In the genomic region with DNA sequence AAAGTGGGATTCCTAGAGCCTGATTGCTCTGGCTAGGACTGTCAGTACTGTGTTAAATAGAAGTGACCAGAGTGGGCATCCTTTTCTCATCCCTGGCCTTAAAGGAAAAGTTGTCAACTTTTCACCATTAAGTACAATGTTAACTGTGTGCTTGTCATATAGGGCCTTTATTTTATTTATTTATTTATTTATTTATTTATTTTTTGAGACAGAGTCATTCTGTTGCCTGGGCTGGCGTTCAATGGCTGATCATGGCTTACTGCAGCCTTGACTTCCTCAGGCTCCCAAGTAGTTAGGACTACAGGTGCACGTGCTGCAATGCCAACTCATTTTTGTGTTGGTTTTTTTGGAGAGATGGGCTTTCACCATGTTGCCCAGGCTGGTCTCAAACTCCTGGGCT, we compare ENCODE assay signal across 15 cellular contexts. TPM values are rescaled to one million over a fixed set of nuclear protein-coding genes. Genes with fewer than 3 reads are reported as not detected.
DNase-seq lines count a peak whose midpoint lies in the region; ATAC-seq and TF ChIP-seq lines count a peak whose summit lies in the region.
"Had no signal": no experiment of that assay in that cellular context is flagged by ENCODE, and none has a peak within 500 bp of the region (broad histone marks: within the 10 kb centered on the region; RNA-seq: fewer than 3 reads in every experiment).

No MANE protein-coding gene starts in this region.

- H3K79me2 ChIP-seq in ACC112 (ENCODE audit: control insufficient read depth, insufficient read depth, low read length, unreplicated experiment): peaks cover 95% of the 10 kb centered on the region
- peaks cover 95% of the 10 kb centered on the region for H3K79me2 ChIP-seq in osteoblast (ENCODE audit: insufficient read depth, low read length)

- DNase-seq in CD4-positive, alpha-beta memory T cell: no peak
- DNase-seq in osteoblast (ENCODE audit: insufficient read length, low spot score, missing footprints) (peak; percentile 19), GF-D8 (lab: John Stamatoyannopoulos, UW) (no peak), SIG-M5 treated with dmso at 0.1 percent for 504 hours (lab: John Stamatoyannopoulos, UW; ENCODE audit: unreplicated experiment) (no peak)
- DNase-seq: BE2C, DMS 273 treated with DMSO at 0.1 percent for 48 hours, GOT3, IMR-90, KG1 had no signal

- POLR2A ChIA-PET in CD4-positive, alpha-beta memory T cell (lab: Charles Lee; ENCODE audit: partially characterized antibody): interaction anchor here (15.0 to 22.3 kb wide), 2 partner anchors 8 to 29 kb away, joined by 258 to 683 read pairs; no protein-coding TSS in a partner anchor

- no peak for ATAC-seq in HG03196 (IDR thresholded peaks at IDR 0.05; ENCODE audit: unreplicated experiment)
- ATAC-seq: GM12878 had no signal

- H3K27me3 ChIP-seq in ACC112 (ENCODE audit: insufficient read depth, low read length): no peaks in the 10 kb centered on the region
- H3K27me3 ChIP-seq in CD4-positive, alpha-beta memory T cell (ENCODE audit: insufficient read depth, low read length): no peaks in the 10 kb centered on the region
- no peaks in the 10 kb centered on the region for H3K27me3 ChIP-seq in osteoblast (ENCODE audit: insufficient read depth, low read length)
- H3K27me3 ChIP-seq: BE2C had no signal

- H3K4me3 ChIP-seq in ACC112 (ENCODE audit: low read depth, low read length) (no peak overlapping the region), osteoblast (ENCODE audit: insufficient read depth, low read length) (no peak overlapping the region)
- H3K4me3 ChIP-seq in CD4-positive, alpha-beta memory T cell (ENCODE audit: low read length in 2 of 2): no peak overlapping the region
- H3K4me3 ChIP-seq: GM12878 had no signal

- no peaks in the 10 kb centered on the region for H3K27me3 Mint-ChIP-seq in CD4-positive, alpha-beta memory T cell
- no peaks in the 10 kb centered on the region for H3K27me3 Mint-ChIP-seq in IgD-negative memory B cell

- H3K27ac ChIP-seq in ACC112 (ENCODE audit: low read depth, low read length) (peak overlapping the region; percentile 19; the same call in 1 of the 2 replicates), osteoblast (ENCODE audit: low read depth, low read length) (no peak overlapping the region)
- no peak overlapping the region for H3K27ac ChIP-seq in CD4-positive, alpha-beta memory T cell (ENCODE audit: low read depth, low read length)
- H3K27ac ChIP-seq: C4-2B had no signal

- TF ChIP-seq CTCF in osteoblast (IDR thresholded peaks at IDR 0.05; ENCODE audit: extremely low read depth, low read depth, low read length): no peak

- H2AFZ ChIP-seq in ACC112 (ENCODE audit: low read length, unreplicated experiment) (no peak overlapping the region), osteoblast (ENCODE audit: low read length) (no peak overlapping the region)

- peaks cover 36 to 60% (median 47%) of the 10 kb centered on the region in 4 donors for H3K4me1 Mint-ChIP-seq in CD4-positive, alpha-beta memory T cell
- H3K4me1 Mint-ChIP-seq in IgD-negative memory B cell: peaks cover 22 to 36% (median 33%) of the 10 kb centered on the region in 3 donors

- peak overlapping the region in 6 of 7 donors; percentile 9 to 79 (median 56) for H3K27ac Mint-ChIP-seq in CD4-positive, alpha-beta memory T cell
- peak overlapping the region in 2 of 3 donors; percentile 36 to 44 for H3K27ac Mint-ChIP-seq in IgD-negative memory B cell

- peaks cover 0 to 4% (median 0%) of the 10 kb centered on the region in 8 donors for H3K9me3 Mint-ChIP-seq in CD4-positive, alpha-beta memory T cell
- H3K9me3 Mint-ChIP-seq in IgD-negative memory B cell: no peaks in the 10 kb centered on the region
- H3K9me3 Mint-ChIP-seq: H9 had no signal

- no peaks in the 10 kb centered on the region for H3K9me3 ChIP-seq in CD4-positive, alpha-beta memory T cell (ENCODE audit: control insufficient read depth in 1 of 2, low read length in 2 of 2)
- no peaks in the 10 kb centered on the region for H3K9me3 ChIP-seq in osteoblast (ENCODE audit: low read depth, low read length)
- H3K9me3 ChIP-seq: BE2C had no signal

- H3K36me3 ChIP-seq in ACC112 (ENCODE audit: insufficient read depth, low read length): peaks cover 24% of the 10 kb centered on the region
- H3K36me3 ChIP-seq in CD4-positive, alpha-beta memory T cell (ENCODE audit: insufficient read depth, low read length): peaks cover 21% of the 10 kb centered on the region
- H3K36me3 ChIP-seq in osteoblast (ENCODE audit: insufficient read depth, low read length): peaks cover 47% of the 10 kb centered on the region

- peaks cover 10 to 57% of the 10 kb centered on the region in 2 donors for H3K36me3 Mint-ChIP-seq in CD4-positive, alpha-beta memory T cell
- H3K36me3 Mint-ChIP-seq in IgD-negative memory B cell: peaks cover 3% of the 10 kb centered on the region

- H3K4me2 ChIP-seq in osteoblast (ENCODE audit: insufficient read depth, low read length): no peak overlapping the region

- intact Hi-C loops in CD4-positive, alpha-beta memory T cell (cut with micrococcal nuclease): no loop called here

- H3K4me1 ChIP-seq in ACC112 (ENCODE audit: control insufficient read depth, insufficient read depth, low read length, unreplicated experiment) (peaks cover 39% of the 10 kb centered on the region), osteoblast (ENCODE audit: insufficient read depth, low read length) (peaks cover 23% of the 10 kb centered on the region)
- peaks cover 30% of the 10 kb centered on the region for H3K4me1 ChIP-seq in CD4-positive, alpha-beta memory T cell (ENCODE audit: insufficient read depth, low read length)

- H3K4me3 Mint-ChIP-seq in CD4-positive, alpha-beta memory T cell: no peak overlapping the region
- H3K4me3 Mint-ChIP-seq in IgD-negative memory B cell: no peak overlapping the region
- H3K4me3 Mint-ChIP-seq: H9 had no signal

- peaks cover 54% of the 10 kb centered on the region for H4K20me1 ChIP-seq in osteoblast (ENCODE audit: insufficient read depth, low read length)

- CTCF ChIA-PET in CD4-positive, alpha-beta memory T cell (lab: Charles Lee; ENCODE audit: partially characterized antibody): no interaction called here

RNA-seq across cellular contexts. Expression of gene SH2B3, which starts 11.6 kb away (rescaled TPM):
- total RNA-seq in CD4-positive, alpha-beta memory T cell: 10 to 100 TPM; 25.3 to 28.2 TPM
- 10 to 100 TPM in 1 of 2 donors, 1 to 10 TPM in 1; 4.2 to 14.2 TPM for polyA plus RNA-seq in CD4-positive, alpha-beta memory T cell
- polyA plus RNA-seq in IgD-negative memory B cell: 10.3 TPM
- 32.4 and 51.4 TPM in 2 replicates for total RNA-seq in osteoblast

RNA-seq across cellular contexts. Expression of gene PHETA1, which starts 48.4 kb away (rescaled TPM):
- total RNA-seq in CD4-positive, alpha-beta memory T cell: 1 to 10 TPM; 4.7 to 6.4 TPM
- 1 to 10 TPM in 1 of 2 donors, under 1 TPM in 1; 0.24 to 1.4 TPM for polyA plus RNA-seq in CD4-positive, alpha-beta memory T cell
- polyA plus RNA-seq in IgD-negative memory B cell: 2.6 TPM
- total RNA-seq in osteoblast: 8.3 and 9.1 TPM in 2 replicates
